In genomic region chr5:181218795-181219124, GRCh38 we compare ENCODE assay signal across 9 cellular contexts. TPM values are rescaled to one million over a fixed set of nuclear protein-coding genes. Genes with fewer than 3 reads are reported as not detected.
DNase-seq lines count a peak whose midpoint lies in the region; ATAC-seq and TF ChIP-seq lines count a peak whose summit lies in the region.
"Had no signal": no experiment of that assay in that cellular context is flagged by ENCODE, and none has a peak within 500 bp of the region (broad histone marks: within the 10 kb centered on the region; RNA-seq: fewer than 3 reads in every experiment).

No MANE protein-coding gene starts in this region.

- H3K4me1 ChIP-seq in iPS-18a (ENCODE audit: control insufficient read depth, low read depth, low read length) (peaks cover 6% of the 10 kb centered on the region), suprapubic skin (peaks cover 33% of the 10 kb centered on the region)

- peak overlapping the region; percentile 91 for H3K27ac Mint-ChIP-seq in activated T-helper 1 cell treated with anti-CD3 and anti-CD28 coated beads, Interleukin-12 subunit alpha, Interleukin-12 subunit beta, Interleukin-2, Interleukin-4 antibody, amounts not matched to agents 30 ng/mL and 10 ng/mL and 1 ng/mL, durations not matched to agents 14 hours and 24 hours and 36 hours

- ATAC-seq in activated T-cell treated with anti-CD3 and anti-CD28 coated beads, Interleukin-2, amount 50 U/mL, for 4 hours, result no peak
- no peak for ATAC-seq in GM19023 (IDR thresholded peaks at IDR 0.05; ENCODE audit: unreplicated experiment)

- no peak for TF ChIP-seq CTCF in suprapubic skin (IDR thresholded peaks at IDR 0.05)

- no peaks in the 10 kb centered on the region for H3K36me3 Mint-ChIP-seq in activated T-cell treated with anti-CD3 and anti-CD28 coated beads, Interleukin-2, amount 50 U/mL, for 4 hours (ENCODE audit: insufficient read depth)
- H3K36me3 Mint-ChIP-seq in activated T-helper 1 cell treated with anti-CD3 and anti-CD28 coated beads, Interleukin-12 subunit alpha, Interleukin-12 subunit beta, Interleukin-2, Interleukin-4 antibody, amounts not matched to agents 30 ng/mL and 10 ng/mL and 1 ng/mL, durations not matched to agents 14 hours and 24 hours and 36 hours (ENCODE audit: low read depth), result peaks cover 2% of the 10 kb centered on the region

- no peak for TF ChIP-seq POLR2A in suprapubic skin (IDR thresholded peaks at IDR 0.05)

- 22% methylated on average over 10 of the region's 10 CpGs for WGBS in suprapubic skin

- intact Hi-C loops in activated T-helper 1 cell treated with anti-CD3 and anti-CD28 coated beads, Interleukin-12 subunit alpha, Interleukin-12 subunit beta, Interleukin-2, Interleukin-4 antibody, amounts not matched to agents 30 ng/mL and 10 ng/mL and 1 ng/mL, durations not matched to agents 14 hours and 24 hours and 36 hours (cut with micrococcal nuclease), result loop anchor here (1.0 kb wide), 2 partner anchors 11 to 45 kb away; no protein-coding TSS in a partner anchor

- H3K27ac ChIP-seq in iPS-18a (ENCODE audit: low read length) (no peak overlapping the region), suprapubic skin (peak overlapping the region; percentile 66)

- peaks cover 39% of the 10 kb centered on the region for H3K4me1 Mint-ChIP-seq in activated T-cell treated with anti-CD3 and anti-CD28 coated beads, Interleukin-2, amount 50 U/mL, for 4 hours (ENCODE audit: low read depth)
- peaks cover 62% of the 10 kb centered on the region for H3K4me1 Mint-ChIP-seq in activated T-helper 1 cell treated with anti-CD3 and anti-CD28 coated beads, Interleukin-12 subunit alpha, Interleukin-12 subunit beta, Interleukin-2, Interleukin-4 antibody, amounts not matched to agents 30 ng/mL and 10 ng/mL and 1 ng/mL, durations not matched to agents 14 hours and 24 hours and 36 hours (ENCODE audit: low read depth)

- TF ChIP-seq EP300 in suprapubic skin (IDR thresholded peaks at IDR 0.05), result no peak

- no peaks in the 10 kb centered on the region for H3K9me3 Mint-ChIP-seq in activated T-cell treated with anti-CD3 and anti-CD28 coated beads, Interleukin-2, amount 50 U/mL, for 4 hours
- no peaks in the 10 kb centered on the region for H3K9me3 Mint-ChIP-seq in activated T-helper 1 cell treated with anti-CD3 and anti-CD28 coated beads, Interleukin-12 subunit alpha, Interleukin-12 subunit beta, Interleukin-2, Interleukin-4 antibody, amounts not matched to agents 30 ng/mL and 10 ng/mL and 1 ng/mL, durations not matched to agents 14 hours and 24 hours and 36 hours

- H3K27me3 Mint-ChIP-seq in activated T-cell treated with anti-CD3 and anti-CD28 coated beads, Interleukin-2, amount 50 U/mL, for 4 hours (ENCODE audit: low read depth), result peaks cover 3% of the 10 kb centered on the region
- peaks cover 13% of the 10 kb centered on the region for H3K27me3 Mint-ChIP-seq in activated T-helper 1 cell treated with anti-CD3 and anti-CD28 coated beads, Interleukin-12 subunit alpha, Interleukin-12 subunit beta, Interleukin-2, Interleukin-4 antibody, amounts not matched to agents 30 ng/mL and 10 ng/mL and 1 ng/mL, durations not matched to agents 14 hours and 24 hours and 36 hours (ENCODE audit: insufficient read depth)

- no peak for DNase-seq in activated T-cell treated with anti-CD3 and anti-CD28 coated beads, Interleukin-2, amount 50 U/mL, for 4 hours
- no peak for DNase-seq in activated T-cell treated with anti-CD3 and anti-CD28 coated beads, Interleukin-2, amount 50 U/mL, for 1 hour
- no peak for DNase-seq in activated T-helper 1 cell treated with anti-CD3 and anti-CD28 coated beads, Interleukin-12 subunit alpha, Interleukin-12 subunit beta, Interleukin-2, Interleukin-4 antibody, amounts not matched to agents 30 ng/mL and 10 ng/mL and 1 ng/mL, durations not matched to agents 14 hours and 24 hours and 36 hours (ENCODE audit: low spot score)
- DNase-seq in suprapubic skin (ENCODE audit: low spot score in 2 of 2), result no peak
- no peak for DNase-seq in COR-L47 (lab: John Stamatoyannopoulos, UW)
- DNase-seq in mesenteric fat pad (ENCODE audit: low spot score), result no peak
- DNase-seq: NCI-H774 had no signal

- H3K27me3 ChIP-seq in iPS-18a (ENCODE audit: control insufficient read depth, insufficient read depth, low read length), result peaks cover 18% of the 10 kb centered on the region
- no peaks in the 10 kb centered on the region for H3K27me3 ChIP-seq in suprapubic skin

- H3K36me3 ChIP-seq in iPS-18a (ENCODE audit: control insufficient read depth, low read depth, low read length), result no peaks in the 10 kb centered on the region
- no peaks in the 10 kb centered on the region for H3K36me3 ChIP-seq in suprapubic skin

- H3K9ac ChIP-seq in iPS-18a (ENCODE audit: low read length), result no peak overlapping the region

- peak overlapping the region; percentile 84 for H3K4me3 ChIP-seq in iPS-18a (ENCODE audit: low read length)
- peak overlapping the region; percentile 46 for H3K4me3 ChIP-seq in suprapubic skin

- peak overlapping the region; percentile 86 for H3K4me3 Mint-ChIP-seq in activated T-cell treated with anti-CD3 and anti-CD28 coated beads, Interleukin-2, amount 50 U/mL, for 4 hours
- peak overlapping the region; percentile 87 for H3K4me3 Mint-ChIP-seq in activated T-helper 1 cell treated with anti-CD3 and anti-CD28 coated beads, Interleukin-12 subunit alpha, Interleukin-12 subunit beta, Interleukin-2, Interleukin-4 antibody, amounts not matched to agents 30 ng/mL and 10 ng/mL and 1 ng/mL, durations not matched to agents 14 hours and 24 hours and 36 hours

- H3K9me3 ChIP-seq in iPS-18a (ENCODE audit: control insufficient read depth, low read depth, low read length), result no peaks in the 10 kb centered on the region
- no peaks in the 10 kb centered on the region for H3K9me3 ChIP-seq in suprapubic skin

RNA-seq across cellular contexts. Expression of gene TRIM41, which starts 4.3 kb away (rescaled TPM):
- total RNA-seq in activated T-cell treated with anti-CD3 and anti-CD28 coated beads, Interleukin-2, amount 50 U/mL, for 4 hours, result 10 to 100 TPM; 37.6 to 39.5 (median 38.3) TPM
- total RNA-seq in activated T-helper 1 cell treated with anti-CD3 and anti-CD28 coated beads, Interleukin-12 subunit alpha, Interleukin-12 subunit beta, Interleukin-2, Interleukin-4 antibody, amounts not matched to agents 30 ng/mL and 10 ng/mL and 1 ng/mL, durations not matched to agents 14 hours and 24 hours and 36 hours, result 31.8 and 34.8 TPM in 2 replicates
- total RNA-seq in suprapubic skin, result 10 to 100 TPM; 13.3 to 23.3 (median 16.2) TPM
- 22.1 TPM for total RNA-seq in mesenteric fat pad

RNA-seq across cellular contexts. Expression of gene TRIM7, which starts 13.8 kb away (rescaled TPM):
- total RNA-seq in activated T-cell treated with anti-CD3 and anti-CD28 coated beads, Interleukin-2, amount 50 U/mL, for 4 hours, result 1 to 10 TPM in 1 of 3 donors, under 1 TPM in 2; 0.18 to 2.1 (median 0.99) TPM
- 1.5 and 1.8 TPM in 2 replicates for total RNA-seq in activated T-helper 1 cell treated with anti-CD3 and anti-CD28 coated beads, Interleukin-12 subunit alpha, Interleukin-12 subunit beta, Interleukin-2, Interleukin-4 antibody, amounts not matched to agents 30 ng/mL and 10 ng/mL and 1 ng/mL, durations not matched to agents 14 hours and 24 hours and 36 hours
- 10 to 100 TPM; 52.0 to 79.0 (median 69.4) TPM for total RNA-seq in suprapubic skin
- total RNA-seq in mesenteric fat pad, result 3.0 TPM

RNA-seq across cellular contexts. Expression of gene RACK1, which starts 24.9 kb away (rescaled TPM):
- total RNA-seq in activated T-cell treated with anti-CD3 and anti-CD28 coated beads, Interleukin-2, amount 50 U/mL, for 4 hours, result 1,000 to 10,000 TPM; 2,938 to 3,145 (median 2,972) TPM
- 2,098 and 2,121 TPM in 2 replicates for total RNA-seq in activated T-helper 1 cell treated with anti-CD3 and anti-CD28 coated beads, Interleukin-12 subunit alpha, Interleukin-12 subunit beta, Interleukin-2, Interleukin-4 antibody, amounts not matched to agents 30 ng/mL and 10 ng/mL and 1 ng/mL, durations not matched to agents 14 hours and 24 hours and 36 hours
- total RNA-seq in suprapubic skin (1,000 to 10,000 TPM; 2,440 to 4,496 (median 3,996) TPM), mesenteric fat pad (1,262 TPM)

RNA-seq across cellular contexts. Expression of gene TRIM52, which starts 42.2 kb away (rescaled TPM):
- 10 to 100 TPM; 11.4 to 12.5 (median 12.0) TPM for total RNA-seq in activated T-cell treated with anti-CD3 and anti-CD28 coated beads, Interleukin-2, amount 50 U/mL, for 4 hours
- 15.3 and 17.1 TPM in 2 replicates for total RNA-seq in activated T-helper 1 cell treated with anti-CD3 and anti-CD28 coated beads, Interleukin-12 subunit alpha, Interleukin-12 subunit beta, Interleukin-2, Interleukin-4 antibody, amounts not matched to agents 30 ng/mL and 10 ng/mL and 1 ng/mL, durations not matched to agents 14 hours and 24 hours and 36 hours
- total RNA-seq in suprapubic skin (10 to 100 TPM in 2 of 4 donors, 1 to 10 TPM in 2; 6.7 to 15.4 (median 10.1) TPM), mesenteric fat pad (9.5 TPM)

Comparison
In these comparisons a context has a peak if more than half of its experiments do, and no peak if none do; other contexts are left out.
1. RNA of gene TRIM7, which starts 13.8 kb away (total RNA-seq): 52.0 to 79.0 TPM in suprapubic skin; 3.0 TPM in mesenteric fat pad (single experiment), 1.5 to 1.8 TPM in activated T-helper 1 cell treated with anti-CD3 and anti-CD28 coated beads, Interleukin-12 subunit alpha, Interleukin-12 subunit beta, Interleukin-2, Interleukin-4 antibody, amounts not matched to agents 30 ng/mL and 10 ng/mL and 1 ng/mL, durations not matched to agents 14 hours and 24 hours and 36 hours and 0.18 to 2.1 TPM in activated T-cell treated with anti-CD3 and anti-CD28 coated beads, Interleukin-2, amount 50 U/mL, for 4 hours; every median in the first group is over 10 times any median in the second.